ENCODE assay signal across 8 cellular contexts in genomic region chr7:10973061-10973941, GRCh38. TPM values are rescaled to one million over a fixed set of nuclear protein-coding genes. Genes with fewer than 3 reads are reported as not detected.
DNase-seq lines count a peak whose midpoint lies in the region; ATAC-seq and TF ChIP-seq lines count a peak whose summit lies in the region.

TSS of gene PHF14 (plus strand) at chr7:10973872. CDS start at chr7:10974324, 452 bp downstream.

- TF ChIP-seq CTCF in GM06990 (IDR thresholded peaks at IDR 0.05; ENCODE audit: insufficient read depth, low read length, poor library complexity, severe bottlenecking): no peak
- no peak for TF ChIP-seq CTCF in suprapubic skin (IDR thresholded peaks at IDR 0.05)

- ATAC-seq in HG02588 (IDR thresholded peaks at IDR 0.05; ENCODE audit: unreplicated experiment) (peak; percentile 96), SK-N-SH treated with all-trans-retinoic acid at 6 μM for 48 hours (peak; percentile 98)

- no peaks in the 10 kb centered on the region for H3K9me3 ChIP-seq in suprapubic skin

- peaks cover 2% of the 10 kb centered on the region for H3K27me3 Mint-ChIP-seq in activated naive CD4-positive, alpha-beta T cell treated with anti-CD3 and anti-CD28 coated beads, Interleukin-2, amount 50 U/mL, for 24 hours

- TF ChIP-seq POLR2A in suprapubic skin (IDR thresholded peaks at IDR 0.05): no peak

- peak within 1 kb of the TSS; percentile 84 for H3K27ac ChIP-seq in suprapubic skin

- H3K4me1 Mint-ChIP-seq in activated naive CD4-positive, alpha-beta T cell treated with anti-CD3 and anti-CD28 coated beads, Interleukin-2, amount 50 U/mL, for 24 hours: peaks cover 47% of the 10 kb centered on the region

- TF ChIP-seq EP300 in suprapubic skin (IDR thresholded peaks at IDR 0.05): no peak

- H3K4me3 Mint-ChIP-seq in activated naive CD4-positive, alpha-beta T cell treated with anti-CD3 and anti-CD28 coated beads, Interleukin-2, amount 50 U/mL, for 24 hours: peak within 1 kb of the TSS; percentile 91

- peak within 1 kb of the TSS; percentile 79 for H3K4me3 ChIP-seq in GM06990 (replicated peaks; ENCODE audit: low read depth, low read length)
- peak within 1 kb of the TSS; percentile 96 for H3K4me3 ChIP-seq in suprapubic skin

- H3K36me3 ChIP-seq in GM06990 (ENCODE audit: control insufficient read depth, insufficient read depth, low read length): no peaks in the 10 kb centered on the region
- H3K36me3 ChIP-seq in suprapubic skin: no peaks in the 10 kb centered on the region

- 13% methylated on average over 39 of the region's 39 CpGs for WGBS in suprapubic skin

- H3K9me3 Mint-ChIP-seq in activated naive CD4-positive, alpha-beta T cell treated with anti-CD3 and anti-CD28 coated beads, Interleukin-2, amount 50 U/mL, for 24 hours: no peaks in the 10 kb centered on the region

- H3K27ac Mint-ChIP-seq in activated naive CD4-positive, alpha-beta T cell treated with anti-CD3 and anti-CD28 coated beads, Interleukin-2, amount 50 U/mL, for 24 hours: peak within 1 kb of the TSS; percentile 94

- peaks cover 20% of the 10 kb centered on the region for H3K36me3 Mint-ChIP-seq in activated naive CD4-positive, alpha-beta T cell treated with anti-CD3 and anti-CD28 coated beads, Interleukin-2, amount 50 U/mL, for 24 hours

- DNase-seq in GM06990 (ENCODE audit: extremely low read depth, insufficient read length): peak; percentile 99
- peak; percentile 99 for DNase-seq in NCI-H1092 (lab: John Stamatoyannopoulos, UW)
- DNase-seq in globus pallidus (ENCODE audit: low spot score): peak; percentile 97
- peak; percentile 53 to 98 (median 93) for DNase-seq in nucleus accumbens (lab: John Stamatoyannopoulos, UW)
- DNase-seq in suprapubic skin (ENCODE audit: low spot score in 2 of 2): peak; percentile 96 to 97

- H3K4me1 ChIP-seq in suprapubic skin: peaks cover 10% of the 10 kb centered on the region

- H3K27me3 ChIP-seq in GM06990 (replicated peaks; ENCODE audit: control insufficient read depth, insufficient read depth, low read length) (no peaks in the 10 kb centered on the region), suprapubic skin (no peaks in the 10 kb centered on the region)

TF ChIP-seq in SK-N-SH treated with all-trans-retinoic acid at 6 μM for 48 hours, 23 proteins besides CTCF, POLR2A, EP300 and RAD21:
- no peak for TF ChIP-seq ARNTL (CRISPR knock-in tag; IDR thresholded peaks at IDR 0.05; ENCODE audit: borderline replicate concordance, low read depth)
- TF ChIP-seq ZNF565 (CRISPR knock-in tag; conservative IDR thresholded peaks at IDR 0.05; ENCODE audit: low read depth): no peak
- no peak for TF ChIP-seq PPARA (CRISPR knock-in tag; IDR thresholded peaks at IDR 0.05; ENCODE audit: borderline replicate concordance)
- peak; percentile 68; the same call in 1 of the 2 replicates for TF ChIP-seq ESRRG (CRISPR knock-in tag; IDR thresholded peaks at IDR 0.05)
- TF ChIP-seq ZNF8 (CRISPR knock-in tag; IDR thresholded peaks at IDR 0.05): no peak
- TF ChIP-seq ZC3H10 (CRISPR knock-in tag; IDR thresholded peaks at IDR 0.05): no peak
- TF ChIP-seq RARB (CRISPR knock-in tag; IDR thresholded peaks at IDR 0.05): no peak
- peak; percentile 84; the same call in 1 of the 2 replicates for TF ChIP-seq CSRNP3 (CRISPR knock-in tag; IDR thresholded peaks at IDR 0.05)
- no peak for TF ChIP-seq ZFP30 (CRISPR knock-in tag; IDR thresholded peaks at IDR 0.05)
- no peak for TF ChIP-seq TOX (CRISPR knock-in tag; IDR thresholded peaks at IDR 0.05; ENCODE audit: borderline replicate concordance)
- no peak for TF ChIP-seq TCF4 (CRISPR knock-in tag; IDR thresholded peaks at IDR 0.05; ENCODE audit: borderline replicate concordance)

RNA-seq across cellular contexts. Expression of gene PHF14, which starts in this region (rescaled TPM):
- total RNA-seq in suprapubic skin: 10 to 100 TPM; 23.9 to 72.7 (median 27.5) TPM

Comparison
In these comparisons a context has a peak if more than half of its experiments do, and no peak if none do; other contexts are left out.
1. Peak in every context shown above with its lines: DNase-seq, ATAC-seq, H3K4me3 ChIP-seq and H3K27ac ChIP-seq.